ENCODE assay signal across 10 cellular contexts in the genomic region with DNA sequence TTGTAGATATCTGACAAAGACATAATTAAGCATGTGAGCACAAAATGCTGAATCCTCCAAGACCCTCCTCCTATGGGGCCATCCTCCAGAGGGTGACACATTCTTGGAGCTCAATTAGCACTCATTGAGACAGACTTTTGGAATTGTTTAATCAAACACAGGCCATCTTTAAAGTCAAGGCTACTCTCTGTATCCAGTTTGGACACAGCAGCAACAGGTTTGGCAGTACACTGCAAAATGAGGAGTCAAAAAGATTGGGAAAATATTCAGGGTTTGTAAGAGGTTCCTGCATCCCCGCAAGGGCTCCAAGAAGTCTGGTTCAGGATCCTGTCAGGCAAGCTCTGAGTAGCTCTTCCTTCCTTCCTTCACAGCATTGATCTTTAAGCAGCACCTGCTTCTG. TPM values are rescaled to one million over a fixed set of nuclear protein-coding genes. Genes with fewer than 3 reads are reported as not detected.
DNase-seq lines count a peak whose midpoint lies in the region; ATAC-seq, FAIRE-seq and TF ChIP-seq lines count a peak whose summit lies in the region.
"Had no signal": no experiment of that assay in that cellular context is flagged by ENCODE, and none has a peak within 500 bp of the region (broad histone marks: within the 10 kb centered on the region; RNA-seq: fewer than 3 reads in every experiment).

No MANE protein-coding gene starts in this region.

- H3K36me3 Mint-ChIP-seq in endodermal cell (ENCODE audit: low read depth): peaks cover 21% of the 10 kb centered on the region

- H3K9me3 Mint-ChIP-seq in endodermal cell: no peaks in the 10 kb centered on the region

- no peaks in the 10 kb centered on the region for H3K27me3 ChIP-seq in DND-41 (ENCODE audit: insufficient read depth, low read length, poor library complexity)
- H3K27me3 ChIP-seq in OCI-LY1 (ENCODE audit: insufficient read depth, low read length): no peaks in the 10 kb centered on the region
- H3K27me3 ChIP-seq in endodermal cell (ENCODE audit: control insufficient read depth, insufficient read depth, low read length, poor library complexity, severe bottlenecking): no peaks in the 10 kb centered on the region
- H3K27me3 ChIP-seq in osteoblast (ENCODE audit: insufficient read depth, low read length): no peaks in the 10 kb centered on the region
- H3K27me3 ChIP-seq: pancreas had no signal

- peaks cover 3% of the 10 kb centered on the region; the same call in 1 of the 2 replicates for H3F3A ChIP-seq in OCI-LY1 (ENCODE audit: insufficient read depth, low read length)

- H4K20me1 ChIP-seq in DND-41 (ENCODE audit: insufficient read depth, low read length) (no peaks in the 10 kb centered on the region), OCI-LY1 (ENCODE audit: insufficient read depth, low read length) (no peaks in the 10 kb centered on the region), osteoblast (ENCODE audit: insufficient read depth, low read length) (no peaks in the 10 kb centered on the region)

- WGBS in endodermal cell (ENCODE audit: insufficient coverage in 1 of 2, insufficient read length in 1 of 2), 2 experiments: 90 to 97% methylated on average over 1 of the region's 1 CpG

- H3K9me3 ChIP-seq in DND-41 (ENCODE audit: insufficient read depth, low read length, severe bottlenecking) (no peaks in the 10 kb centered on the region), OCI-LY1 (ENCODE audit: low read length) (no peaks in the 10 kb centered on the region), endodermal cell (ENCODE audit: control insufficient read depth, low read length) (no peaks in the 10 kb centered on the region), osteoblast (ENCODE audit: low read depth, low read length) (no peaks in the 10 kb centered on the region)
- H3K9me3 ChIP-seq: pancreas had no signal

- H2AFZ ChIP-seq in DND-41 (ENCODE audit: low read depth, low read length) (no peak overlapping the region), OCI-LY1 (ENCODE audit: low read length) (no peak overlapping the region), osteoblast (ENCODE audit: low read length) (no peak overlapping the region)

- H3K79me2 ChIP-seq in DND-41 (ENCODE audit: insufficient read depth, low read length) (peaks cover 79% of the 10 kb centered on the region), OCI-LY1 (ENCODE audit: insufficient read depth, low read length) (peaks cover 77% of the 10 kb centered on the region), osteoblast (ENCODE audit: insufficient read depth, low read length) (peaks cover 45% of the 10 kb centered on the region)

- peak overlapping the region; percentile 99 for H3K4me3 Mint-ChIP-seq in endodermal cell

- H3K4me1 ChIP-seq in DND-41 (ENCODE audit: insufficient read depth, low read length) (peaks cover 51% of the 10 kb centered on the region), OCI-LY1 (ENCODE audit: insufficient read depth, low read length, severe bottlenecking) (peaks cover 50% of the 10 kb centered on the region), endodermal cell (ENCODE audit: control insufficient read depth, insufficient read depth, low read length) (no peaks in the 10 kb centered on the region), osteoblast (ENCODE audit: insufficient read depth, low read length) (peaks cover 13% of the 10 kb centered on the region)

- H3K4me3 ChIP-seq in DND-41 (ENCODE audit: low read depth in 1 of 2, low read length in 2 of 2) (peak overlapping the region; percentile 71 to 72; a peak in 3 of 4 replicates), OCI-LY1 (ENCODE audit: low read depth, low read length, poor library complexity, severe bottlenecking) (peak overlapping the region; percentile 73), endodermal cell (ENCODE audit: low read length) (peak overlapping the region; percentile 91), osteoblast (ENCODE audit: insufficient read depth, low read length) (peak overlapping the region; percentile 81)

- no peak for DNase-seq in DND-41
- no peak for DNase-seq in endodermal cell
- DNase-seq in osteoblast (ENCODE audit: insufficient read length, low spot score, missing footprints): peak; percentile 71
- DNase-seq in GM19239 (ENCODE audit: insufficient read length, low spot score): no peak
- DNase-seq in NCI-H1436 (lab: John Stamatoyannopoulos, UW): no peak
- no peak for DNase-seq in NCI-H345 treated with DMSO at 0.1 percent for 48 hours (lab: John Stamatoyannopoulos, UW; ENCODE audit: unreplicated experiment)

- TF ChIP-seq CTCF in DND-41 (IDR thresholded peaks at IDR 0.05; ENCODE audit: borderline replicate concordance, extremely low read depth, low read length, poor library complexity, severe bottlenecking): no peak
- TF ChIP-seq CTCF in OCI-LY1 (IDR thresholded peaks at IDR 0.05; ENCODE audit: low read length): no peak
- no peak for TF ChIP-seq CTCF in endodermal cell (conservative IDR thresholded peaks at IDR 0.05)
- TF ChIP-seq CTCF in osteoblast (IDR thresholded peaks at IDR 0.05; ENCODE audit: extremely low read depth, low read depth, low read length): no peak

- H3K27me3 Mint-ChIP-seq in endodermal cell (ENCODE audit: insufficient read depth): no peaks in the 10 kb centered on the region

- H3K4me1 Mint-ChIP-seq in endodermal cell: peaks cover 27% of the 10 kb centered on the region

- no peak for FAIRE-seq in GM19239 (lab: Jason Lieb, UNC)
- FAIRE-seq: bronchial epithelial cell, pancreas had no signal

- H3K9me2 ChIP-seq in OCI-LY1 (ENCODE audit: low read depth, low read length): no peaks in the 10 kb centered on the region

- H3K4me2 ChIP-seq in DND-41 (ENCODE audit: insufficient read depth, low read length): peak overlapping the region; percentile 77
- H3K4me2 ChIP-seq in OCI-LY1 (ENCODE audit: low read length): peak overlapping the region; percentile 88
- peak overlapping the region; percentile 92 for H3K4me2 ChIP-seq in osteoblast (ENCODE audit: insufficient read depth, low read length)

- ATAC-seq in DND-41 (ENCODE audit: insufficient read depth, low read depth) (no peak), GM18519 (IDR thresholded peaks at IDR 0.05; ENCODE audit: low FRiP score, unreplicated experiment) (no peak)

- H3K27ac Mint-ChIP-seq in endodermal cell: peak overlapping the region; percentile 96

- 0 out of 2 replicates have a peak overlapping the region, but pooled peaks have one; percentile 12 for H3K27ac ChIP-seq in DND-41 (ENCODE audit: low read length)
- no peak overlapping the region for H3K27ac ChIP-seq in OCI-LY1 (ENCODE audit: low read depth, low read length, poor library complexity, severe bottlenecking)
- no peak overlapping the region for H3K27ac ChIP-seq in endodermal cell (ENCODE audit: low read depth, low read length)
- no peak overlapping the region for H3K27ac ChIP-seq in osteoblast (ENCODE audit: low read depth, low read length)

- peaks cover 19% of the 10 kb centered on the region for H3K36me3 ChIP-seq in DND-41 (ENCODE audit: insufficient read depth, low read length)
- H3K36me3 ChIP-seq in OCI-LY1 (ENCODE audit: insufficient read depth, low read length): peaks cover 49% of the 10 kb centered on the region
- peaks cover 21% of the 10 kb centered on the region for H3K36me3 ChIP-seq in endodermal cell (ENCODE audit: control insufficient read depth, insufficient read depth, low read length)
- H3K36me3 ChIP-seq in osteoblast (ENCODE audit: insufficient read depth, low read length): peaks cover 17% of the 10 kb centered on the region
- H3K36me3 ChIP-seq: pancreas had no signal

- H3K9ac ChIP-seq in DND-41 (ENCODE audit: low read depth, low read length) (peak overlapping the region; percentile 87), OCI-LY1 (ENCODE audit: low read length) (peak overlapping the region; percentile 75; the same call in 1 of the 2 replicates), endodermal cell (ENCODE audit: extremely low read depth, low read length, poor library complexity, severe bottlenecking) (peak overlapping the region; percentile 84)

RNA-seq across cellular contexts. Expression of a gene that starts 1.3 kb away (rescaled TPM):
- total RNA-seq in endodermal cell (10 to 100 TPM; 35.6 to 40.0 TPM), osteoblast (58.6 and 68.7 TPM in 2 replicates)
- polyA plus RNA-seq in endodermal cell (2013, experiment 1 of 2): 41.6 TPM
- polyA plus RNA-seq in endodermal cell (2013, experiment 2 of 2): 39.9 TPM

RNA-seq across cellular contexts. Expression of a gene that starts 1.5 kb away (rescaled TPM):
- total RNA-seq in endodermal cell (10 to 100 TPM; 51.0 to 71.8 TPM), osteoblast (76.4 and 84.9 TPM in 2 replicates)
- polyA plus RNA-seq in endodermal cell (2013, experiment 1 of 2): 49.3 TPM
- 44.9 TPM for polyA plus RNA-seq in endodermal cell (2013, experiment 2 of 2)
